12 cellular contexts compared by ENCODE assay signal in the genomic region with DNA sequence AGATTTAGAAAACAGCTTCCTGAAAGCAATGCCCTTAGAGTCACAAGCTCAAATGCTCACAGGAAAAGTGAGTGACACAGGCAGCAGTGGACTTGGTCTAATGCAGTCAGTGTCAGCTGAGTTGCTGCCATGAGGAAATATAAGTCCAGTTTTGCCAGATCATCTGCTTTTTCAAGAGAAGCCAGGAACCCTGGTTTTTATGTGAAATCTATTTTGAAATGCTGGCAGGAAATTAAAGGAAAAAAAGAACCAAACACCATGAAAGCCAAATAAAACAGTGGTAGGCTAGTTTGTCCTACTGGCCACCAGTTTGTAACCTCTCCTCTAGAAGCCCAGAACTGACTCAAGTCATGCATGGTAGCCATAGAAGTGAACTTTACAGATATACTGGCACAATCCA.
A peak's percentile ranks its signal among the peaks of the same experiment; 100 is the strongest.
DNase-seq lines count a peak whose midpoint lies in the region; ATAC-seq and TF ChIP-seq lines count a peak whose summit lies in the region.
"Had no signal": no experiment of that assay in that cellular context is flagged by ENCODE, and none has a peak within 500 bp of the region (broad histone marks: within the 10 kb centered on the region; RNA-seq: fewer than 3 reads in every experiment).

No MANE protein-coding gene starts in this region.

- H3K4ac ChIP-seq in mesenchymal stem cell (ENCODE audit: low read depth in 1 of 2, low read length in 2 of 2): no peak overlapping the region

- TF ChIP-seq CTCF in suprapubic skin (IDR thresholded peaks at IDR 0.05): no peak

- ATAC-seq in effector memory CD8-positive, alpha-beta T cell (replicated peaks): no peak
- ATAC-seq: stimulated activated naive CD8-positive, alpha-beta T cell treated with anti-CD3 and anti-CD28 coated beads, Interleukin-15, Interleukin-2, amounts not matched to agents 100 U/mL and 50 U/mL, for 24 hours had no signal

- TF ChIP-seq EP300 in suprapubic skin (IDR thresholded peaks at IDR 0.05): no peak

- H2AK5ac ChIP-seq in mesenchymal stem cell (ENCODE audit: low read length, severe bottlenecking): no peak overlapping the region

- no peak overlapping the region for H2BK12ac ChIP-seq in mesenchymal stem cell (ENCODE audit: low read length in 2 of 2)

- H3K4me3 Mint-ChIP-seq in effector memory CD8-positive, alpha-beta T cell: no peak overlapping the region

- H3K36me3 ChIP-seq in mesenchymal stem cell (ENCODE audit: control insufficient read depth in 1 of 2, insufficient read depth in 2 of 2, low read depth in 1 of 2, low read length in 2 of 2): no peaks in the 10 kb centered on the region
- H3K36me3 ChIP-seq in suprapubic skin: no peaks in the 10 kb centered on the region
- H3K36me3 ChIP-seq in H7 (replicated peaks; ENCODE audit: control insufficient read depth, insufficient read depth, low read length): no peaks in the 10 kb centered on the region
- H3K36me3 ChIP-seq: heart right ventricle had no signal

- no peak overlapping the region for H3K23ac ChIP-seq in mesenchymal stem cell (ENCODE audit: low read length in 2 of 2)

- H3K4me1 ChIP-seq in mesenchymal stem cell (ENCODE audit: control insufficient read depth, insufficient read depth, low read depth, low read length) (no peaks in the 10 kb centered on the region), suprapubic skin (peaks cover 41% of the 10 kb centered on the region)

- H3K27ac ChIP-seq in mesenchymal stem cell (ENCODE audit: low read length, poor library complexity, severe bottlenecking) (no peak overlapping the region), suprapubic skin (peak overlapping the region; percentile 78)

- peak overlapping the region; percentile 60 to 72 for H3K27ac Mint-ChIP-seq in effector memory CD8-positive, alpha-beta T cell

- peak in 1 of 2 donors; percentile 57 for TF ChIP-seq POLR2A in suprapubic skin (IDR thresholded peaks at IDR 0.05)

- no peaks in the 10 kb centered on the region for H3K36me3 Mint-ChIP-seq in effector memory CD8-positive, alpha-beta T cell (ENCODE audit: insufficient read depth)

- H4K8ac ChIP-seq in mesenchymal stem cell (ENCODE audit: low read length): no peak overlapping the region

- H3K4me2 ChIP-seq in mesenchymal stem cell (ENCODE audit: low read length, poor library complexity, severe bottlenecking): no peak overlapping the region

- no peak overlapping the region for H2BK120ac ChIP-seq in mesenchymal stem cell (ENCODE audit: low read depth, low read length)

- peak overlapping the region; percentile 69 for H3K9ac ChIP-seq in mesenchymal stem cell (ENCODE audit: low read length)

- peaks cover 3% of the 10 kb centered on the region for H3K79me1 ChIP-seq in mesenchymal stem cell (replicated peaks; ENCODE audit: low read length, poor library complexity, severe bottlenecking)

- no peaks in the 10 kb centered on the region for H3K27me3 ChIP-seq in mesenchymal stem cell (ENCODE audit: control insufficient read depth in 1 of 2, insufficient read depth in 1 of 2, low read length in 2 of 2)
- no peaks in the 10 kb centered on the region for H3K27me3 ChIP-seq in suprapubic skin
- H3K27me3 ChIP-seq in H7 (ENCODE audit: control insufficient read depth, insufficient read depth, low read length): no peaks in the 10 kb centered on the region
- H3K27me3 ChIP-seq: heart right ventricle had no signal

- H3K9me3 ChIP-seq in mesenchymal stem cell (ENCODE audit: control insufficient read depth, low read length) (no peaks in the 10 kb centered on the region), suprapubic skin (no peaks in the 10 kb centered on the region)
- H3K9me3 ChIP-seq: heart right ventricle had no signal

- no peak overlapping the region for H2BK5ac ChIP-seq in mesenchymal stem cell (ENCODE audit: low read depth, low read length, poor library complexity, severe bottlenecking)

- no peak overlapping the region for H3K18ac ChIP-seq in mesenchymal stem cell (ENCODE audit: low read depth in 1 of 2, low read length in 2 of 2)

- H3K4me3 ChIP-seq in mesenchymal stem cell (ENCODE audit: insufficient read depth in 1 of 2, low read depth in 1 of 2, low read length in 2 of 2) (no peak overlapping the region), suprapubic skin (no peak overlapping the region), H7 (ENCODE audit: insufficient read depth, low read depth, low read length) (no peak overlapping the region)
- H3K4me3 ChIP-seq: heart right ventricle had no signal

- peak; percentile 6 for DNase-seq in OCI-M1 (lab: John Stamatoyannopoulos, UW)
- no peak for DNase-seq in effector memory CD8-positive, alpha-beta T cell
- no peak for DNase-seq in mesenchymal stem cell
- DNase-seq in suprapubic skin (ENCODE audit: low spot score in 2 of 2): no peak
- DNase-seq in SKM-1 (lab: John Stamatoyannopoulos, UW; ENCODE audit: unreplicated experiment): no peak
- no peak for DNase-seq in H7
- no peak for DNase-seq in NCI-H1930 (lab: John Stamatoyannopoulos, UW)
- no peak for DNase-seq in stimulated activated naive CD4-positive, alpha-beta T cell treated with Interleukin-2 at 50 U/mL for 16 hours (lab: John Stamatoyannopoulos, UW)
- DNase-seq: DMS 273 treated with DMSO at 0.1 percent for 48 hours; NCI-H2081; stimulated activated naive CD8-positive, alpha-beta T cell treated with anti-CD3 and anti-CD28 coated beads, Interleukin-15, Interleukin-2, amounts not matched to agents 100 U/mL and 50 U/mL, for 24 hours had no signal

- no peaks in the 10 kb centered on the region for H3K9me3 Mint-ChIP-seq in effector memory CD8-positive, alpha-beta T cell

- H3K14ac ChIP-seq in mesenchymal stem cell (ENCODE audit: low read length in 2 of 2): no peak overlapping the region

- H2BK15ac ChIP-seq in mesenchymal stem cell (ENCODE audit: low read depth, poor library complexity, severe bottlenecking): no peak overlapping the region

- H4K91ac ChIP-seq in mesenchymal stem cell (ENCODE audit: low read length): no peak overlapping the region

- H3K4me1 Mint-ChIP-seq in effector memory CD8-positive, alpha-beta T cell (ENCODE audit: low read depth in 2 of 2): peaks cover 0 to 19% of the 10 kb centered on the region in 2 donors

- no peak overlapping the region for H2AFZ ChIP-seq in mesenchymal stem cell (ENCODE audit: low read depth, low read length)

- H3K27me3 Mint-ChIP-seq in effector memory CD8-positive, alpha-beta T cell: no peaks in the 10 kb centered on the region
